ENCODE assay signal across 36 cellular contexts in the genomic region with DNA sequence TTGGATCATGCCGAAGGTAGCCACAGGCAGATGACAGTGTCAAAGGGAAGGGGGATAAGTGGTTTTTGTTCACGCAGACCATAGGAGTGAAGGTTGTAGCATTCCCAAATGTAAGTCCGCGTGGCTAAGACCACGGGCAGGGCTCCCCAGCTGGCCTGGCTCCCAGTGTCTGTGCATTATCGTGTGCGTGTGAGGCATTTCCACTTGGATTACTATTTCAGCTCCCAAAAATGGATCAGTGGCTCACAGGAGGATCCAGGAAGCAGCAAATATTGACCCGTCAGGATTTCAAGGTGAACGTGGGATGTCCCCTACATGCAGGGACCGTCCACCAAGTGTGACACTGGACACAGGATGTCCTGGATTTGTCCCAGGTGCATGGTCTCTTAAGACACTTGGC. TPM values are rescaled to one million over a fixed set of nuclear protein-coding genes. Genes with fewer than 3 reads are reported as not detected.
"Had no signal": no experiment of that assay in that cellular context is flagged by ENCODE, and none has a peak within 500 bp of the region (broad histone marks: within the 10 kb centered on the region; RNA-seq: fewer than 3 reads in every experiment).

No MANE protein-coding gene starts in this region.

- H3K4me1 Mint-ChIP-seq: activated B cell treated with CpG ODN at 0.5 μM for 24 hours; activated CD4-positive, alpha-beta T cell treated with anti-CD3 and anti-CD28 coated beads, Interleukin-2, amount 10 ng/mL, durations not matched to agents 24 days and 14 days had no signal

- H3K36me3 Mint-ChIP-seq: activated CD4-positive, alpha-beta memory T cell treated with anti-CD3 and anti-CD28 coated beads for 36 hours; activated CD8-positive, alpha-beta memory T cell treated with anti-CD3 and anti-CD28 coated beads, Interleukin-2, amount 10 ng/mL, durations not matched to agents 7 days and 5 days; activated naive CD4-positive, alpha-beta T cell treated with anti-CD3 and anti-CD28 coated beads, Interleukin-2, amount 50 U/mL, for 72 hours; activated naive CD8-positive, alpha-beta T cell treated with anti-CD3 and anti-CD28 coated beads for 36 hours had no signal

- H3K27ac Mint-ChIP-seq: activated B cell treated with CpG ODN at 0.5 μM for 24 hours; activated CD4-positive, alpha-beta memory T cell treated with anti-CD3 and anti-CD28 coated beads for 36 hours; activated CD4-positive, alpha-beta T cell treated with anti-CD3 and anti-CD28 coated beads, Interleukin-2, amount 10 ng/mL, durations not matched to agents 24 days and 14 days; activated CD8-positive, alpha-beta memory T cell treated with anti-CD3 and anti-CD28 coated beads, Interleukin-2, amount 10 ng/mL, durations not matched to agents 7 days and 5 days; activated CD8-positive, alpha-beta T cell treated with anti-CD3 and anti-CD28 coated beads, Interleukin-2, amount 10 ng/mL, durations not matched to agents 7 days and 5 days; activated naive CD4-positive, alpha-beta T cell treated with anti-CD3 and anti-CD28 coated beads, Interleukin-2, amount 50 U/mL, for 72 hours; activated naive CD8-positive, alpha-beta T cell treated with anti-CD3 and anti-CD28 coated beads for 36 hours; activated T-cell treated with anti-CD3 and anti-CD28 coated beads, Interleukin-2, amount 50 U/mL, for 24 hours; activated T-helper 2 cell treated with anti-CD3 and anti-CD28 coated beads, Interferon-gamma antibody, Interleukin-2, Interleukin-4, amounts not matched to agents 10 μg/mL and 5 μg/mL and 100 μg/mL, durations not matched to agents 14 hours and 24 hours and 36 hours; T-helper 1 cell treated with Interleukin-12 subunit alpha and Interleukin-12 subunit beta and Interleukin-4 antibody, amounts not matched to agents 30 μg/mL and 1 μg/mL, for 36 hours; T-helper 2 cell treated with Interferon-gamma antibody and Interleukin-4, amounts not matched to agents 5 μg/mL and 100 μg/mL, for 36 hours had no signal

- H3K4me1 ChIP-seq: body of pancreas, breast epithelium had no signal

- H3K9me3 Mint-ChIP-seq: activated B cell treated with CpG ODN at 0.5 μM for 24 hours; activated CD4-positive, alpha-beta T cell treated with anti-CD3 and anti-CD28 coated beads, Interleukin-2, amount 10 ng/mL, durations not matched to agents 24 days and 14 days; activated naive CD8-positive, alpha-beta T cell treated with anti-CD3 and anti-CD28 coated beads for 36 hours; activated T-helper 2 cell treated with anti-CD3 and anti-CD28 coated beads, Interferon-gamma antibody, Interleukin-2, Interleukin-4, amounts not matched to agents 10 μg/mL and 5 μg/mL and 100 μg/mL, durations not matched to agents 14 hours and 24 hours and 36 hours; T-helper 1 cell treated with Interleukin-12 subunit alpha and Interleukin-12 subunit beta and Interleukin-4 antibody, amounts not matched to agents 30 μg/mL and 1 μg/mL, for 36 hours had no signal

- H3K36me3 ChIP-seq: adrenal gland, brain microvascular endothelial cell, breast epithelium had no signal

- FAIRE-seq: astrocyte, colon, TTC549 had no signal

- ATAC-seq: activated CD8-positive, alpha-beta memory T cell treated with anti-CD3 and anti-CD28 coated beads, Interleukin-2, amount 10 ng/mL, durations not matched to agents 7 days and 5 days; activated CD8-positive, alpha-beta T cell treated with anti-CD3 and anti-CD28 coated beads, Interleukin-2, amount 10 ng/mL, durations not matched to agents 7 days and 5 days; activated naive CD4-positive, alpha-beta T cell treated with anti-CD3 and anti-CD28 coated beads, Interleukin-2, amount 50 U/mL, for 72 hours; body of pancreas had no signal

- DNase-seq: activated B cell treated with CpG ODN at 0.5 μM for 24 hours; activated CD4-positive, alpha-beta memory T cell treated with anti-CD3 and anti-CD28 coated beads for 36 hours; activated CD4-positive, alpha-beta T cell treated with anti-CD3 and anti-CD28 coated beads for 4 hours; activated CD4-positive, alpha-beta T cell treated with anti-CD3 and anti-CD28 coated beads, Interleukin-2, amount 10 ng/mL, durations not matched to agents 24 days and 14 days; activated CD4-positive, alpha-beta T cell treated with anti-CD3 and anti-CD28 coated beads, Interleukin-2, amount 50 U/mL, for 1 hour; activated CD4-positive, alpha-beta T cell treated with anti-CD3 and anti-CD28 coated beads, Interleukin-2, amount 50 U/mL, for 4 hours; activated CD4-positive, CD25-positive, alpha-beta regulatory T cell treated with anti-CD3 and anti-CD28 coated beads, Interleukin-2, amount 50 U/mL, for 72 hours; activated CD8-positive, alpha-beta memory T cell treated with anti-CD3 and anti-CD28 coated beads for 24 hours; activated CD8-positive, alpha-beta memory T cell treated with anti-CD3 and anti-CD28 coated beads, Interleukin-2, amount 10 ng/mL, durations not matched to agents 7 days and 5 days; activated CD8-positive, alpha-beta memory T cell treated with anti-CD3 and anti-CD28 coated beads, Interleukin-2, amount 50 U/mL, for 48 hours; activated CD8-positive, alpha-beta T cell treated with anti-CD3 and anti-CD28 coated beads, Interleukin-2, amount 10 ng/mL, durations not matched to agents 7 days and 5 days; activated effector memory CD4-positive, alpha-beta T cell treated with Interleukin-2 at 50 U/mL for 16 hours; activated gamma-delta T cell; activated naive CD4-positive, alpha-beta T cell treated with anti-CD3 and anti-CD28 coated beads, Interleukin-2, amount 50 U/mL, for 16 hours; activated naive CD4-positive, alpha-beta T cell treated with Interleukin-2 at 50 U/mL for 16 hours; activated naive CD8-positive, alpha-beta T cell treated with anti-CD3 and anti-CD28 coated beads for 36 hours; activated T-cell treated with anti-CD3 and anti-CD28 coated beads, Interleukin-2, amount 50 U/mL, for 24 hours; activated T-cell treated with anti-CD3 and anti-CD28 coated beads, Interleukin-2, amount 50 U/mL, for 48 hours; adrenal gland; amniotic stem cell; aorta; body of pancreas; brain microvascular endothelial cell; central memory CD4-positive, alpha-beta T cell; T-helper 2 cell; T-helper 9 cell had no signal

- H3K4me3 Mint-ChIP-seq: activated B cell treated with CpG ODN at 0.5 μM for 24 hours; activated CD4-positive, alpha-beta memory T cell treated with anti-CD3 and anti-CD28 coated beads for 36 hours; activated CD4-positive, alpha-beta T cell treated with anti-CD3 and anti-CD28 coated beads, Interleukin-2, amount 10 ng/mL, durations not matched to agents 24 days and 14 days; activated CD8-positive, alpha-beta memory T cell treated with anti-CD3 and anti-CD28 coated beads, Interleukin-2, amount 10 ng/mL, durations not matched to agents 7 days and 5 days; activated CD8-positive, alpha-beta T cell treated with anti-CD3 and anti-CD28 coated beads, Interleukin-2, amount 10 ng/mL, durations not matched to agents 7 days and 5 days; activated naive CD8-positive, alpha-beta T cell treated with anti-CD3 and anti-CD28 coated beads for 36 hours; activated T-cell treated with anti-CD3 and anti-CD28 coated beads, Interleukin-2, amount 50 U/mL, for 24 hours; T-helper 1 cell treated with Interleukin-12 subunit alpha and Interleukin-12 subunit beta and Interleukin-4 antibody, amounts not matched to agents 30 μg/mL and 1 μg/mL, for 36 hours; T-helper 2 cell treated with Interferon-gamma antibody and Interleukin-4, amounts not matched to agents 5 μg/mL and 100 μg/mL, for 36 hours had no signal

- H3K4me3 ChIP-seq: adrenal gland, body of pancreas, breast epithelium had no signal

- H3K27ac ChIP-seq: adrenal gland, body of pancreas, brain microvascular endothelial cell, breast epithelium, VCaP had no signal

- H3K9me3 ChIP-seq: adrenal gland, body of pancreas had no signal

RNA-seq across cellular contexts. Expression of a gene that starts 54.3 kb away (rescaled TPM):
- total RNA-seq: cerebellum had no signal
